Comparison of ENCODE assay signal across 23 cellular contexts in genomic region chr5:179147991-179148702, GRCh38.
DNase-seq lines count a peak whose midpoint lies in the region; ATAC-seq, FAIRE-seq and TF ChIP-seq lines count a peak whose summit lies in the region.
"Had no signal": no experiment of that assay in that cellular context is flagged by ENCODE, and none has a peak within 500 bp of the region (broad histone marks: within the 10 kb centered on the region; RNA-seq: fewer than 3 reads in every experiment).

No MANE protein-coding gene starts in this region.

- FAIRE-seq in kidney (lab: Jason Lieb, UNC), result no peak
- FAIRE-seq: GM18507 had no signal

- H2BK120ac ChIP-seq in trophoblast cell (ENCODE audit: insufficient read depth, low read length, poor library complexity), result no peak overlapping the region

- H3K9me3 ChIP-seq in kidney (ENCODE audit: control insufficient read depth in 1 of 2, low read length in 2 of 2), result no peaks in the 10 kb centered on the region
- H3K9me3 ChIP-seq in trophoblast cell (ENCODE audit: insufficient read depth, low read depth, low read length), result peaks cover 5% of the 10 kb centered on the region
- no peaks in the 10 kb centered on the region for H3K9me3 ChIP-seq in upper lobe of right lung
- H3K9me3 ChIP-seq: MG63 had no signal

- DNase-seq in Right ventricle myocardium superior (peak; percentile 17), left cardiac atrium (no peak), kidney (peak; percentile 45), trophoblast cell (no peak), NCI-H2107 treated with DMSO at 0.1 percent for 48 hours (lab: John Stamatoyannopoulos, UW; ENCODE audit: unreplicated experiment) (no peak), GM10248 (ENCODE audit: extremely low spot score) (no peak), upper lobe of right lung (no peak)
- DNase-seq: Calu3; DMS79 treated with DMSO at 0.1 percent for 48 hours; HCEC 1CT; IMR-90; KG1; MG63; NCI-H146; NCI-H2029; NCI-H446 treated with DMSO at 0.1 percent for 48 hours; NCI-H526; NCI-H82; NK-92 treated with Interleukin-12 subunit alpha and Interleukin-12 subunit beta, amount 100 ng/mL, for 24 hours; SIG-M5 had no signal

- intact Hi-C loops in Right ventricle myocardium superior (cut with DNase I) (no loop called here), left cardiac atrium (cut with DNase I) (no loop called here), kidney (cut with DNase I) (no loop called here), upper lobe of right lung (cut with DNase I) (no loop called here)

- no peaks in the 10 kb centered on the region for H3K79me1 ChIP-seq in trophoblast cell (ENCODE audit: low read length)

- no peak overlapping the region for H3K14ac ChIP-seq in trophoblast cell (ENCODE audit: low read length)

- no peak overlapping the region for H3K4me2 ChIP-seq in trophoblast cell (ENCODE audit: low read length)

- H4K91ac ChIP-seq in trophoblast cell (ENCODE audit: low read depth, low read length), result no peak overlapping the region

- no peaks in the 10 kb centered on the region for H3K79me2 ChIP-seq in trophoblast cell (ENCODE audit: control insufficient read depth, insufficient read depth, low read length, poor library complexity)

- ATAC-seq in Right ventricle myocardium superior (ENCODE audit: poor library complexity) (no peak), left cardiac atrium (no peak), upper lobe of right lung (no peak)

- H3K4me3 ChIP-seq in kidney (ENCODE audit: low read length in 2 of 2) (no peak overlapping the region), trophoblast cell (ENCODE audit: low read depth, low read length) (peak overlapping the region; percentile 14), upper lobe of right lung (no peak overlapping the region)
- H3K4me3 ChIP-seq: MG63, SK-N-MC had no signal

- H3K18ac ChIP-seq in trophoblast cell (ENCODE audit: low read length), result no peak overlapping the region

- no CpG with 5 or more reads among the region's 25 CpGs for WGBS in trophoblast cell (ENCODE audit: extremely low coverage, insufficient coverage, insufficient read length)

- H2AFZ ChIP-seq in trophoblast cell (ENCODE audit: insufficient read depth, low read length, poor library complexity), result no peak overlapping the region

- H2BK12ac ChIP-seq in trophoblast cell (ENCODE audit: low read length), result no peak overlapping the region

- H2BK5ac ChIP-seq in trophoblast cell (ENCODE audit: low read depth, low read length, poor library complexity), result no peak overlapping the region

- no peaks in the 10 kb centered on the region for H3K36me3 ChIP-seq in kidney (ENCODE audit: control insufficient read depth in 1 of 2, insufficient read depth in 2 of 2, low read length in 2 of 2)
- peaks cover 19 to 27% of the 10 kb centered on the region in 2 experiments for H3K36me3 ChIP-seq in trophoblast cell (ENCODE audit: control insufficient read depth in 1 of 2, insufficient read depth in 2 of 2, low read length in 2 of 2)
- no peaks in the 10 kb centered on the region for H3K36me3 ChIP-seq in upper lobe of right lung

- no peak overlapping the region for H4K12ac ChIP-seq in trophoblast cell (ENCODE audit: low read depth, low read length)

- no peak overlapping the region for H4K8ac ChIP-seq in trophoblast cell (ENCODE audit: low read depth, low read length)

- no peak for TF ChIP-seq CTCF in kidney (IDR thresholded peaks at IDR 0.05; ENCODE audit: borderline replicate concordance, extremely low read depth, insufficient read depth)
- no peak for TF ChIP-seq CTCF in GM10248 (IDR thresholded peaks at IDR 0.05; ENCODE audit: control extremely low read depth, extremely low read depth, low read depth, missing control alignments)
- TF ChIP-seq CTCF in upper lobe of right lung (IDR thresholded peaks at IDR 0.05), result no peak

- no peak overlapping the region for H3K27ac ChIP-seq in kidney (ENCODE audit: low read depth in 2 of 2, low read length in 2 of 2)
- no peak overlapping the region for H3K27ac ChIP-seq in trophoblast cell (ENCODE audit: low read depth, low read length)
- H3K27ac ChIP-seq in upper lobe of right lung, result no peak overlapping the region
- H3K27ac ChIP-seq: RWPE1, SK-N-MC had no signal

- POLR2A ChIA-PET in GM10248 (lab: Yijun Ruan, JAX), result no interaction called here

- H3K4me1 ChIP-seq in kidney (ENCODE audit: control insufficient read depth in 1 of 2, insufficient read depth in 1 of 2, low read depth in 1 of 2, low read length in 2 of 2) (no peaks in the 10 kb centered on the region), trophoblast cell (ENCODE audit: control insufficient read depth in 1 of 2, insufficient read depth in 2 of 2, low read length in 2 of 2) (peaks cover 0 to 2% of the 10 kb centered on the region in 2 experiments), upper lobe of right lung (no peaks in the 10 kb centered on the region)

- H3K27me3 ChIP-seq in trophoblast cell (ENCODE audit: insufficient read depth, low read length) (no peaks in the 10 kb centered on the region), upper lobe of right lung (no peaks in the 10 kb centered on the region)
- H3K27me3 ChIP-seq: MG63 had no signal

- no peak overlapping the region for H3K4ac ChIP-seq in trophoblast cell (ENCODE audit: low read depth, low read length)

- H2AK5ac ChIP-seq in trophoblast cell (ENCODE audit: low read length), result no peak overlapping the region

- H3K23ac ChIP-seq in trophoblast cell (ENCODE audit: low read length), result no peak overlapping the region

- H3K9ac ChIP-seq in kidney (ENCODE audit: low read length in 2 of 2) (no peak overlapping the region), trophoblast cell (ENCODE audit: low read length) (no peak overlapping the region)

- CTCF ChIA-PET in GM10248 (lab: Yijun Ruan, JAX), result no interaction called here

Comparison
In these comparisons a context has a peak if more than half of its experiments do, and no peak if none do; other contexts are left out.
1. DNase-seq: peak in Right ventricle myocardium superior (single experiment) and kidney (single experiment); none in left cardiac atrium (single experiment), trophoblast cell (0 of 2), NCI-H2107 treated with DMSO at 0.1 percent for 48 hours (single experiment), GM10248 (single experiment) and upper lobe of right lung (single experiment).